13 cellular contexts compared by ENCODE assay signal in genomic region chr16:19135896-19136438, GRCh38. TPM values are rescaled to one million over a fixed set of nuclear protein-coding genes. Genes with fewer than 3 reads are reported as not detected.
A peak's percentile ranks its signal among the peaks of the same experiment; 100 is the strongest.
DNase-seq lines count a peak whose midpoint lies in the region; ATAC-seq lines count a peak whose summit lies in the region.
"Had no signal": no experiment of that assay in that cellular context is flagged by ENCODE, and none has a peak within 500 bp of the region (broad histone marks: within the 10 kb centered on the region; RNA-seq: fewer than 3 reads in every experiment).

No MANE protein-coding gene starts in this region.

- ATAC-seq in GM19351 (IDR thresholded peaks at IDR 0.05; ENCODE audit: unreplicated experiment) (no peak), HG02981 (IDR thresholded peaks at IDR 0.05; ENCODE audit: unreplicated experiment) (no peak), HG03469 (IDR thresholded peaks at IDR 0.05; ENCODE audit: unreplicated experiment) (no peak)
- ATAC-seq: stimulated activated naive CD8-positive, alpha-beta T cell treated with anti-CD3 and anti-CD28 coated beads, Interleukin-15, Interleukin-2, amounts not matched to agents 100 U/mL and 50 U/mL, for 24 hours had no signal

- H3K27ac ChIP-seq in SJSA1 (peak overlapping the region; percentile 48), caudate nucleus (ENCODE audit: low read depth, low read length) (no peak overlapping the region)

- H3K27me3 ChIP-seq in SJSA1 (replicated peaks): no peaks in the 10 kb centered on the region

- peaks cover 80% of the 10 kb centered on the region for H3K4me1 ChIP-seq in SJSA1 (replicated peaks)

- no peaks in the 10 kb centered on the region for H3K36me3 ChIP-seq in SJSA1

- no peaks in the 10 kb centered on the region for H3K9me3 ChIP-seq in SJSA1 (replicated peaks)

- DNase-seq in A172 (ENCODE audit: low spot score) (peak; percentile 82), HT1080 (ENCODE audit: low read depth) (peak; percentile 81), SJSA1 (ENCODE audit: low read depth in 1 of 2, low spot score in 2 of 2) (peak; percentile 61 to 72), hepatic stellate cell (ENCODE audit: low spot score) (peak; percentile 19), caudate nucleus (lab: John Stamatoyannopoulos, UW) (no peak)
- DNase-seq: activated B cell treated with CpG ODN at 0.5 μM for 24 hours; activated gamma-delta T cell; naive thymus-derived CD4-positive, alpha-beta T cell; stimulated activated naive CD8-positive, alpha-beta T cell treated with anti-CD3 and anti-CD28 coated beads, Interleukin-15, Interleukin-2, amounts not matched to agents 100 U/mL and 50 U/mL, for 24 hours had no signal

- H3K4me3 ChIP-seq in SJSA1: no peak overlapping the region
- H3K4me3 ChIP-seq: coronary artery had no signal

RNA-seq across cellular contexts. Expression of gene ITPRIPL2, which starts 22.2 kb away (rescaled TPM):
- total RNA-seq in A172 (2014; rRNA removed; shearing (Covaris generic)): 24.1 and 30.8 TPM in 2 replicates
- total RNA-seq in HT1080 (2014; rRNA removed; shearing (Covaris generic)): 22.0 and 29.0 TPM in 2 replicates
- 17.0 and 19.3 TPM in 2 replicates for polyA plus RNA-seq in HT1080 (2015; cell fraction: cytosol; rRNA removed)
- polyA plus RNA-seq in HT1080 (2015; cell fraction: nucleus; rRNA removed): 25.6 and 28.6 TPM in 2 replicates
- total RNA-seq in SJSA1 (2014; rRNA removed; shearing (Covaris generic)): 30.5 and 34.0 TPM in 2 replicates
- polyA plus RNA-seq: naive thymus-derived CD4-positive, alpha-beta T cell had no signal

RNA-seq across cellular contexts. Expression of gene SYT17, which starts 32.1 kb away (rescaled TPM):
- 0.55 and 1.3 TPM in 2 replicates for total RNA-seq in A172 (2014; rRNA removed; shearing (Covaris generic))
- 1.0 and 1.4 TPM in 2 replicates for total RNA-seq in HT1080 (2014; rRNA removed; shearing (Covaris generic))
- polyA plus RNA-seq in HT1080 (2015; cell fraction: cytosol; rRNA removed): 0.06 and 0.13 TPM in 2 replicates
- 0.14 and 0.27 TPM in 2 replicates for polyA plus RNA-seq in HT1080 (2015; cell fraction: nucleus; rRNA removed)
- 0.29 and 0.88 TPM in 2 replicates for total RNA-seq in SJSA1 (2014; rRNA removed; shearing (Covaris generic))
- polyA plus RNA-seq: naive thymus-derived CD4-positive, alpha-beta T cell had no signal

Comparison
In these comparisons a context has a peak if more than half of its experiments do, and no peak if none do; other contexts are left out.
1. DNase-seq: peak in A172 (single experiment), HT1080 (single experiment), SJSA1 (2 of 2) and hepatic stellate cell (single experiment); none in caudate nucleus (0 of 61).